13 cellular contexts compared by ENCODE assay signal in genomic region chr7:116111429-116111828, GRCh38.
"Had no signal": no experiment of that assay in that cellular context is flagged by ENCODE, and none has a peak within 500 bp of the region (broad histone marks: within the 10 kb centered on the region; RNA-seq: fewer than 3 reads in every experiment).

No MANE protein-coding gene starts in this region.

- H3K27me3 ChIP-seq: esophagus squamous epithelium, right atrium auricular region had no signal

- H3K4me1 ChIP-seq: esophagus squamous epithelium, left ventricle myocardium inferior, right atrium auricular region had no signal

- H3K36me3 ChIP-seq: esophagus squamous epithelium, left ventricle myocardium inferior, right atrium auricular region had no signal

- H3K9me3 ChIP-seq: esophagus squamous epithelium, right atrium auricular region had no signal

- ATAC-seq: natural killer cell treated with Interleukin-12 subunit alpha and Interleukin-12 subunit beta and Interleukin-15 and Interleukin-18, amount 100 ng/mL, for 72 hours; stimulated activated memory B cell treated with anti-CD40 and anti-IgM and Interleukin-4, amounts not matched to agents 10 μg/mL and 1 μg/mL and 100 μg/mL, for 72 hours had no signal

- H3K4me3 ChIP-seq: esophagus squamous epithelium, left ventricle myocardium inferior, right atrium auricular region had no signal

- DNase-seq: activated CD4-positive, alpha-beta T cell treated with anti-CD3 and anti-CD28 coated beads, Interleukin-2, amount 10 ng/mL, durations not matched to agents 7 days and 5 days; activated CD8-positive, alpha-beta memory T cell treated with anti-CD3 and anti-CD28 coated beads, Interleukin-2, amount 50 U/mL, for 48 hours; activated naive CD8-positive, alpha-beta T cell treated with anti-CD3 and anti-CD28 coated beads, Interleukin-2, amount 10 ng/mL, durations not matched to agents 7 days and 5 days; effector CD8-positive, alpha-beta T cell; esophagus squamous epithelium; hypothalamus; left ventricle myocardium inferior; mesendoderm; occipital lobe; stimulated activated CD4-positive, alpha-beta T cell treated with anti-CD3 and anti-CD28 coated beads, Interleukin-2, amount 100 ng/mL, for 48 hours had no signal

- H3K27ac ChIP-seq: esophagus squamous epithelium, left ventricle myocardium inferior, right atrium auricular region had no signal
